ENCODE assay signal across 1 cellular context in the genomic region with DNA sequence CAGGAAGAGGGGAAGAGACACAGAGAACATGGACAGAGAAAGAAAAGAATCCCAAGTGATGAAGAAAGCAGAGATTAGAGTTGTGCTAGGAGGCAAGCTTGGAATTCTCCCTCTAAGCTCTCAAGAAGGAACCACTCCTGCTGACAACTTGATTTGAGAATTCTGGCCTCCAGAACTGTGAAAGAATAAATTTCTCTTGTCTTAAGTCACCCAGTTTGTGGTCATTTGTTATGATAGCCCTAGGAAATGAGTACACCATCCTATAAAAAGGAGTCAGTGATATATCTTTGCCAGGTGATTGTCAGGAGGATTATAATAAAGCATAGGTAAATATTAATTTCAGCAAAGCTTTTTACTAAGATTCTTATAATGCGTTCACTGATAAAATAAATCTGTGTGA.
TF ChIP-seq lines count a peak whose summit lies in the region.

No MANE protein-coding gene starts in this region.

TF ChIP-seq in GM12878, 131 proteins besides CTCF, POLR2A, EP300 and RAD21:
- TF ChIP-seq, protein P1, sequence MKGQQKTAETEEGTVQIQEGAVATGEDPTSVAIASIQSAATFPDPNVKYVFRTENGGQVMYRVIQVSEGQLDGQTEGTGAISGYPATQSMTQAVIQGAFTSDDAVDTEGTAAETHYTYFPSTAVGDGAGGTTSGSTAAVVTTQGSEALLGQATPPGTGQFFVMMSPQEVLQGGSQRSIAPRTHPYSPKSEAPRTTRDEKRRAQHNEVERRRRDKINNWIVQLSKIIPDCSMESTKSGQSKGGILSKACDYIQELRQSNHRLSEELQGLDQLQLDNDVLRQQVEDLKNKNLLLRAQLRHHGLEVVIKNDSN (IDR thresholded peaks at IDR 0.05; ENCODE audit: borderline replicate concordance, extremely low read length, insufficient read depth, low read depth, low read length), result no peak
- TF ChIP-seq NRF1 (conservative IDR thresholded peaks at IDR 0.05; ENCODE audit: low read depth, low read length), result no peak
- TF ChIP-seq GABPA (IDR thresholded peaks at IDR 0.05; ENCODE audit: low read depth), result no peak
- no peak for TF ChIP-seq ZNF274 (IDR thresholded peaks at IDR 0.05; ENCODE audit: insufficient read depth, insufficient read length)
- no peak for TF ChIP-seq PML (IDR thresholded peaks at IDR 0.05; ENCODE audit: low read length)
- TF ChIP-seq, protein P2, sequence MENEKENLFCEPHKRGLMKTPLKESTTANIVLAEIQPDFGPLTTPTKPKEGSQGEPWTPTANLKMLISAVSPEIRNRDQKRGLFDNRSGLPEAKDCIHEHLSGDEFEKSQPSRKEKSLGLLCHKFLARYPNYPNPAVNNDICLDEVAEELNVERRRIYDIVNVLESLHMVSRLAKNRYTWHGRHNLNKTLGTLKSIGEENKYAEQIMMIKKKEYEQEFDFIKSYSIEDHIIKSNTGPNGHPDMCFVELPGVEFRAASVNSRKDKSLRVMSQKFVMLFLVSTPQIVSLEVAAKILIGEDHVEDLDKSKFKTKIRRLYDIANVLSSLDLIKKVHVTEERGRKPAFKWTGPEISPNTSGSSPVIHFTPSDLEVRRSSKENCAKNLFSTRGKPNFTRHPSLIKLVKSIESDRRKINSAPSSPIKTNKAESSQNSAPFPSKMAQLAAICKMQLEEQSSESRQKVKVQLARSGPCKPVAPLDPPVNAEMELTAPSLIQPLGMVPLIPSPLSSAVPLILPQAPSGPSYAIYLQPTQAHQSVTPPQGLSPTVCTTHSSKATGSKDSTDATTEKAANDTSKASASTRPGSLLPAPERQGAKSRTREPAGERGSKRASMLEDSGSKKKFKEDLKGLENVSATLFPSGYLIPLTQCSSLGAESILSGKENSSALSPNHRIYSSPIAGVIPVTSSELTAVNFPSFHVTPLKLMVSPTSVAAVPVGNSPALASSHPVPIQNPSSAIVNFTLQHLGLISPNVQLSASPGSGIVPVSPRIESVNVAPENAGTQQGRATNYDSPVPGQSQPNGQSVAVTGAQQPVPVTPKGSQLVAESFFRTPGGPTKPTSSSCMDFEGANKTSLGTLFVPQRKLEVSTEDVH (IDR thresholded peaks at IDR 0.05; ENCODE audit: low read depth, partially characterized antibody), result no peak
